25 cellular contexts compared by ENCODE assay signal in the genomic region with DNA sequence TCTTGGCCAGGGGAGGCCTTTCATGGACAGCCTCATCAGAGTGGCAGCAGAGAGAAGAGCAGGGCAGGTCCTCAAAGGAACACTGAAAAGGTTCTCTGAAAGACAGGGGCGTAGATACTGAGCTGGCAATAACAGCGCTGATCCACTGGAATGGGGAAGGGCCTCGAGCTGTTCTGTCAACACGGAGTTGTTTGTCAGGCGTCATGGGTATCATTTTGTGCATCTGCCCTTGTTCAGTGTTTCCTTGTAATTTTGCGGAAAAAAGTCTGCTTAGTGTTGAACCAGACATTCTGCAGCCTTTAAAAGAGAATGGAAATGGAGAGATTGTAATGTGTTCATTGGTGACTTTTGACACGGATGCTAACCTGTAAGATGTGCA. TPM values are rescaled to one million over a fixed set of nuclear protein-coding genes. Genes with fewer than 3 reads are reported as not detected.
A peak's percentile ranks its signal among the peaks of the same experiment; 100 is the strongest.
DNase-seq lines count a peak whose midpoint lies in the region; ATAC-seq and FAIRE-seq lines count a peak whose summit lies in the region.
"Had no signal": no experiment of that assay in that cellular context is flagged by ENCODE, and none has a peak within 500 bp of the region (broad histone marks: within the 10 kb centered on the region; RNA-seq: fewer than 3 reads in every experiment).

No MANE protein-coding gene starts in this region.

- no peak overlapping the region for H4K91ac ChIP-seq in mesenchymal stem cell (ENCODE audit: low read length)

- no peak overlapping the region for H2AFZ ChIP-seq in mesenchymal stem cell (ENCODE audit: low read depth, low read length)

- DNase-seq in activated effector memory CD4-positive, alpha-beta T cell treated with anti-CD3 and anti-CD28 coated beads, Interleukin-2, amount 50 U/mL, for 16 hours: peak; percentile 21
- DNase-seq in activated effector memory CD4-positive, alpha-beta T cell treated with Interleukin-2 at 50 U/mL for 16 hours: no peak
- no peak for DNase-seq in mesenchymal stem cell
- DNase-seq in small intestine: no peak
- DNase-seq in activated CD4-positive, alpha-beta T cell treated with anti-CD3 and anti-CD28 coated beads for 4 hours: no peak
- DNase-seq in effector CD4-positive, alpha-beta T cell: no peak
- DNase-seq: CD8-positive, alpha-beta T cell; DMS 273 treated with DMSO at 0.1 percent for 48 hours; DMS79 treated with DMSO at 0.1 percent for 48 hours; GF-D8; Kasumi-1; NCI-H1092 treated with DMSO at 0.1 percent for 48 hours; NCI-H1436; NCI-H187; NCI-H2081 treated with DMSO at 0.1 percent for 48 hours; NCI-H524; NCI-H748 treated with DMSO at 0.1 percent for 48 hours; SJCRH30 had no signal

- peaks cover 45% of the 10 kb centered on the region for H3K79me1 ChIP-seq in mesenchymal stem cell (replicated peaks; ENCODE audit: low read length, poor library complexity, severe bottlenecking)

- H3K27me3 ChIP-seq in mesenchymal stem cell (ENCODE audit: control insufficient read depth in 1 of 2, insufficient read depth in 1 of 2, low read length in 2 of 2): no peaks in the 10 kb centered on the region
- no peaks in the 10 kb centered on the region for H3K27me3 ChIP-seq in small intestine (ENCODE audit: control insufficient read depth in 2 of 2, insufficient read depth in 2 of 2, low read length in 2 of 2)
- H3K27me3 ChIP-seq: SJCRH30 had no signal

- H2AK5ac ChIP-seq in mesenchymal stem cell (ENCODE audit: low read length, severe bottlenecking): peak overlapping the region; percentile 23

- H2BK12ac ChIP-seq in mesenchymal stem cell (ENCODE audit: low read length in 2 of 2): no peak overlapping the region

- WGBS in mesenchymal stem cell: 97% methylated on average over 7 of the region's 7 CpGs
- WGBS in small intestine, 3 donors: 86 to 93% (median 93%) methylated on average over 7 of the region's 7 CpGs

- H3K4me3 ChIP-seq in mesenchymal stem cell (ENCODE audit: insufficient read depth in 1 of 2, low read depth in 1 of 2, low read length in 2 of 2): no peak overlapping the region
- H3K4me3 ChIP-seq in small intestine (ENCODE audit: low read depth in 1 of 2, low read length in 2 of 2): no peak overlapping the region
- H3K4me3 ChIP-seq: K562, SJCRH30 had no signal

- no peak for FAIRE-seq in small intestine (lab: Jason Lieb, UNC)
- FAIRE-seq: GM12891, K562 had no signal

- no peak overlapping the region for H3K14ac ChIP-seq in mesenchymal stem cell (ENCODE audit: low read length in 2 of 2)

- peak overlapping the region in 1 of 2 experiments; percentile 22 for H3K18ac ChIP-seq in mesenchymal stem cell (ENCODE audit: low read depth in 1 of 2, low read length in 2 of 2)

- no peak overlapping the region for H3K27ac ChIP-seq in mesenchymal stem cell (ENCODE audit: low read length, poor library complexity, severe bottlenecking)
- peak overlapping the region; percentile 72 to 88 for H3K27ac ChIP-seq in small intestine (ENCODE audit: low read depth in 1 of 2, low read length in 1 of 2)
- H3K27ac ChIP-seq: 22Rv1, C4-2B, SJCRH30 had no signal

- H2BK5ac ChIP-seq in mesenchymal stem cell (ENCODE audit: low read depth, low read length, poor library complexity, severe bottlenecking): no peak overlapping the region

- ATAC-seq in GM21526 (IDR thresholded peaks at IDR 0.05; ENCODE audit: low FRiP score, unreplicated experiment): no peak
- ATAC-seq: CD8-positive, alpha-beta T cell; Right ventricle myocardium inferior had no signal

- H3K4me2 ChIP-seq in mesenchymal stem cell (ENCODE audit: low read length, poor library complexity, severe bottlenecking): no peak overlapping the region

- H3K4ac ChIP-seq in mesenchymal stem cell (ENCODE audit: low read depth in 1 of 2, low read length in 2 of 2): no peak overlapping the region

- H3K4me1 ChIP-seq in mesenchymal stem cell (ENCODE audit: control insufficient read depth, insufficient read depth, low read depth, low read length) (peaks cover 31% of the 10 kb centered on the region), small intestine (ENCODE audit: control insufficient read depth in 2 of 2, insufficient read depth in 1 of 2, low read depth in 1 of 2, low read length in 1 of 2) (peaks cover 6 to 7% of the 10 kb centered on the region in 2 donors)
- H3K4me1 ChIP-seq: Caco-2 had no signal

- no peak overlapping the region for H3K23ac ChIP-seq in mesenchymal stem cell (ENCODE audit: low read length in 2 of 2)

- H3K9me3 ChIP-seq in mesenchymal stem cell (ENCODE audit: control insufficient read depth, low read length) (no peaks in the 10 kb centered on the region), small intestine (ENCODE audit: control insufficient read depth, low read depth) (no peaks in the 10 kb centered on the region)
- H3K9me3 ChIP-seq: Caco-2, SJCRH30 had no signal

- no peak overlapping the region for H2BK120ac ChIP-seq in mesenchymal stem cell (ENCODE audit: low read depth, low read length)

- H3K9ac ChIP-seq in mesenchymal stem cell (ENCODE audit: low read length): no peak overlapping the region

- H3K36me3 ChIP-seq in mesenchymal stem cell (ENCODE audit: control insufficient read depth in 1 of 2, insufficient read depth in 2 of 2, low read depth in 1 of 2, low read length in 2 of 2) (peaks cover 0 to 5% of the 10 kb centered on the region in 2 experiments), small intestine (ENCODE audit: control insufficient read depth in 2 of 2, insufficient read depth in 2 of 2, low read length in 2 of 2) (no peaks in the 10 kb centered on the region)
- H3K36me3 ChIP-seq: SJCRH30 had no signal

- H2BK15ac ChIP-seq in mesenchymal stem cell (ENCODE audit: low read depth, poor library complexity, severe bottlenecking): no peak overlapping the region

- H4K8ac ChIP-seq in mesenchymal stem cell (ENCODE audit: low read length): no peak overlapping the region

RNA-seq across cellular contexts. Expression of a gene that starts 21.5 kb away (rescaled TPM):
- polyA plus RNA-seq in mesenchymal stem cell (2013, experiment 1 of 2): 19.4 TPM
- polyA plus RNA-seq in mesenchymal stem cell (2013, experiment 2 of 2): 19.3 TPM
- 10 to 100 TPM in 2 of 3 donors, 1 to 10 TPM in 1; 9.8 to 15.6 (median 15.4) TPM for polyA plus RNA-seq in small intestine
